ENCODE assay signal across 17 cellular contexts in the genomic region with DNA sequence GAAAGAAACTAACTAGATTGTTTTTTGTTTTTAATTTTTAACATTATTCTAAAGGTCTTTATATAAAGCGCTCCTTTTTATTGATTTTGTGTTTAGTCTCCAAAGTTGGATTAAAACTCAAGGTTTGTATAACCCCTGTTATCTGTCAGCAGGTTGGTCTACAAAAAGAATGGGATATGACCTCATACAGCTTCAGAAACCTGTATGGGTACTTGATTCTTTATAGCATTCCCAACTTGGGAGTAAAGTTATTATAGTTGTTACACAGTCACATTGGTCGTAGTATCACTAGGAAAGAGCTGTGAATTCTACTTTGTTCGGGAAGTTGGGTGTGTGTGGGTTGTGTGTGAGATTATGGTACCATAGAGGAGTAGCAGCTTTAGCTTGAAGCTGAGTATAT.
"Had no signal": no experiment of that assay in that cellular context is flagged by ENCODE, and none has a peak within 500 bp of the region (broad histone marks: within the 10 kb centered on the region; RNA-seq: fewer than 3 reads in every experiment).

No MANE protein-coding gene starts in this region.

- H3K36me3 ChIP-seq: gastroesophageal sphincter, right lobe of liver, thoracic aorta had no signal

- H3K27ac Mint-ChIP-seq: activated naive CD4-positive, alpha-beta T cell treated with anti-CD3 and anti-CD28 coated beads for 36 hours; activated naive CD8-positive, alpha-beta T cell treated with anti-CD3 and anti-CD28 coated beads, Interleukin-2, amount 50 U/mL, for 24 hours; stimulated activated effector memory CD8-positive, alpha-beta T cell treated with anti-CD3 and anti-CD28 coated beads, Interleukin-12 subunit alpha, Interleukin-12 subunit beta, amount 100 ng/mL, for 72 hours had no signal

- H3K4me3 ChIP-seq: gastroesophageal sphincter, right lobe of liver, thoracic aorta had no signal

- H3K9me3 ChIP-seq: gastroesophageal sphincter, right lobe of liver, thoracic aorta had no signal

- H3K27me3 ChIP-seq: gastroesophageal sphincter, right lobe of liver had no signal

- DNase-seq: activated CD4-positive, alpha-beta T cell treated with anti-CD3 and anti-CD28 coated beads, Interleukin-2, amount 50 U/mL, for 1 hour; activated CD8-positive, alpha-beta memory T cell treated with anti-CD3 and anti-CD28 coated beads, Interleukin-2, amount 50 U/mL, for 4 hours; activated naive CD4-positive, alpha-beta T cell treated with anti-CD3 and anti-CD28 coated beads for 36 hours; activated naive CD8-positive, alpha-beta T cell treated with anti-CD3 and anti-CD28 coated beads, Interleukin-2, amount 50 U/mL, for 24 hours; activated T-cell treated with anti-CD3 and anti-CD28 coated beads, Interleukin-2, amount 50 U/mL, for 4 hours; aorta; effector CD4-positive, alpha-beta T cell; midbrain; posterior cingulate gyrus; right lobe of liver; stimulated activated CD4-positive, alpha-beta T cell treated with anti-CD3 and anti-CD28 coated beads, Interleukin-4, amount 100 ng/mL, for 24 hours; T1000 had no signal

- H3K9me3 Mint-ChIP-seq: activated naive CD4-positive, alpha-beta T cell treated with anti-CD3 and anti-CD28 coated beads for 36 hours; activated naive CD8-positive, alpha-beta T cell treated with anti-CD3 and anti-CD28 coated beads, Interleukin-2, amount 50 U/mL, for 24 hours; activated T-cell treated with anti-CD3 and anti-CD28 coated beads, Interleukin-2, amount 50 U/mL, for 4 hours; nephron; stimulated activated effector memory CD8-positive, alpha-beta T cell treated with anti-CD3 and anti-CD28 coated beads, Interleukin-12 subunit alpha, Interleukin-12 subunit beta, amount 100 ng/mL, for 72 hours had no signal

- H3K27ac ChIP-seq: gastroesophageal sphincter, right lobe of liver had no signal

- ATAC-seq: activated naive CD8-positive, alpha-beta T cell treated with anti-CD3 and anti-CD28 coated beads, Interleukin-2, amount 50 U/mL, for 24 hours; activated T-cell treated with anti-CD3 and anti-CD28 coated beads, Interleukin-2, amount 50 U/mL, for 4 hours; esophagus mucosa; gastroesophageal sphincter; right lobe of liver; stimulated activated effector memory CD8-positive, alpha-beta T cell treated with anti-CD3 and anti-CD28 coated beads, Interleukin-12 subunit alpha, Interleukin-12 subunit beta, amount 100 ng/mL, for 72 hours had no signal
